ENCODE assay signal across 8 cellular contexts in the genomic region with DNA sequence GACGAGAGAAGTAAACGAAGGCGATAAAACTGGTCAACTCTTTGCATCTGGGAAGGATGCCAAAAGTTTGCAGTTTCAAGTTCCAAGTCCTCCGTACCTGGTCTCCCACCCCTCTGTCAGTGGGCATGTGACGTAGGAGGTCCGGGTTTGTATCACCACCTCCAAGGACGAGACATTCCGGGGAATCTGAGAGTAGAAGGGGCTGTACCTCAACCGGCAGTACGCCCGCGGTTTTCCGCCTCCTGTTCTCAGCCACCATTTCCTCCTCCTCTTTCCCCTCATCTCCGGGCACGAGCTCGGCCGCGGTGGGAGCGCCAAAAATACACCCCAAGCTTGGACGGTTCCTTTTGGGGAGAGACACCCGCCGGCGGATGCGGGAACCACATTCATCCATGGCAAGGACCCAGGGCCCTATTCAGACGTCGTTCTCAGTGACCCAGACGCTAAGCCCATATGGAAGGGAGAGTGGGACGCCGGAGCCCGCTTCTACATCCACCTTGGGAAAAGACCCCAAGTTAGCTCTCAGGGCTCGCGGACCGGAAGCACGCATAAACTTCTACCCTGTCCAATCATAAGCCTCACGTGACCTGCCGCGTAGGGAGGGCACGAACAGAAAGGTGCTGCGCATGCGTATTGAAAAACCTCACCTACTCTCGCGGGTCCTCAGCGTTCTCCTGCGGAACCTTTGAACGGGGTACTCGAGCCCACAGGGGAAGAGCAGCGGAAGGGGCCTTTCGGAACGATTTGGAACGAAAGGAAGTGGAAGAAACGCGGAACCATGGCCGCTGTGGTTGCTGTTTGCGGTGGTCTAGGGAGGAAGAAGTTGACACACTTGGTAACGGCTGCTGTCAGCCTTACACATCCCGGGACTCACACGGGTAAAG. TPM values are rescaled to one million over a fixed set of nuclear protein-coding genes. Genes with fewer than 3 reads are reported as not detected.
DNase-seq lines count a peak whose midpoint lies in the region; FAIRE-seq and TF ChIP-seq lines count a peak whose summit lies in the region.

HELQ (minus strand) TSS at position 524 of the 884 bp plus-strand sequence; CDS start at position 394, 130 bp downstream.
MRPS18C (plus strand) TSS at position 759 of the 884 bp plus-strand sequence; CDS start at position 779, 20 bp downstream.

- H2BK12ac ChIP-seq in neuronal stem cell (ENCODE audit: low read length), result no peak within 1 kb of the TSS

- no peaks in the 10 kb centered on the region for H3K9me3 Mint-ChIP-seq in HFFc6
- no peaks in the 10 kb centered on the region for H3K9me3 Mint-ChIP-seq in activated naive CD4-positive, alpha-beta T cell treated with anti-CD3 and anti-CD28 coated beads for 36 hours

- H3K27me3 Mint-ChIP-seq in HFFc6 (ENCODE audit: insufficient read depth), result peaks cover 3% of the 10 kb centered on the region; the same call in 1 of the 2 replicates
- no peaks in the 10 kb centered on the region for H3K27me3 Mint-ChIP-seq in activated naive CD4-positive, alpha-beta T cell treated with anti-CD3 and anti-CD28 coated beads for 36 hours (ENCODE audit: low read depth)

- peaks cover 7 to 63% of the 10 kb centered on the region in 2 donors for H3K36me3 ChIP-seq in neuronal stem cell (replicated peaks in 1 of 2; ENCODE audit: control insufficient read depth in 2 of 2, insufficient read depth in 2 of 2, low read length in 2 of 2)

- peak within 1 kb of the TSS; percentile 100 for H3K27ac Mint-ChIP-seq in HFFc6
- H3K27ac Mint-ChIP-seq in activated naive CD4-positive, alpha-beta T cell treated with anti-CD3 and anti-CD28 coated beads for 36 hours, result peak within 1 kb of the TSS; percentile 100

- no peak within 1 kb of the TSS for H3K14ac ChIP-seq in neuronal stem cell (ENCODE audit: low read length)

- peak within 1 kb of the TSS; percentile 70 for H3K4me2 ChIP-seq in neuronal stem cell (ENCODE audit: insufficient read depth, low read length, poor library complexity, severe bottlenecking)

- peaks cover 2% of the 10 kb centered on the region for H3K79me1 ChIP-seq in neuronal stem cell (ENCODE audit: low read depth, low read length)

- WGBS in neuronal stem cell (ENCODE audit: extremely low coverage in 2 of 2, insufficient read length in 2 of 2, insufficient replicate concordance in 1 of 2), 2 donors, result no CpG with 5 or more reads among the region's 57 CpGs

- H3K4me1 ChIP-seq in neuronal stem cell (ENCODE audit: control insufficient read depth in 2 of 2, insufficient read depth in 1 of 2, low read depth in 1 of 2, low read length in 2 of 2), result peaks cover 2 to 7% of the 10 kb centered on the region in 2 donors

- peak within 1 kb of the TSS; percentile 91 for H3K9ac ChIP-seq in neuronal stem cell (ENCODE audit: low read depth, low read length, poor library complexity)

- H3K36me3 Mint-ChIP-seq in HFFc6 (ENCODE audit: low read depth), result peaks cover 42% of the 10 kb centered on the region
- H3K36me3 Mint-ChIP-seq in activated naive CD4-positive, alpha-beta T cell treated with anti-CD3 and anti-CD28 coated beads for 36 hours (ENCODE audit: low read depth), result peaks cover 44% of the 10 kb centered on the region

- H4K91ac ChIP-seq in neuronal stem cell (ENCODE audit: low read depth, low read length, poor library complexity), result no peak within 1 kb of the TSS

- FAIRE-seq in frontal cortex (lab: Jason Lieb, UNC), result no peak

- H2BK120ac ChIP-seq in neuronal stem cell (ENCODE audit: low read depth, low read length), result no peak within 1 kb of the TSS

- H2BK15ac ChIP-seq in neuronal stem cell (ENCODE audit: low read length), result no peak within 1 kb of the TSS

- H2BK5ac ChIP-seq in neuronal stem cell (ENCODE audit: low read length), result no peak within 1 kb of the TSS

- no peak within 1 kb of the TSS for H4K8ac ChIP-seq in neuronal stem cell (ENCODE audit: low read depth, low read length)

- peak within 1 kb of the TSS; percentile 73 for H3K27ac ChIP-seq in neuronal stem cell (replicated peaks; ENCODE audit: low read length)

- no peaks in the 10 kb centered on the region for H3K9me3 ChIP-seq in neuronal stem cell (replicated peaks in 1 of 2; ENCODE audit: control insufficient read depth in 2 of 2, insufficient read depth in 1 of 2, low read depth in 1 of 2, low read length in 2 of 2)

- H3K4me3 Mint-ChIP-seq in HFFc6, result peak within 1 kb of the TSS; percentile 99
- peak within 1 kb of the TSS; percentile 100 for H3K4me3 Mint-ChIP-seq in activated naive CD4-positive, alpha-beta T cell treated with anti-CD3 and anti-CD28 coated beads for 36 hours

- H3K27me3 ChIP-seq in neuronal stem cell (ENCODE audit: control insufficient read depth in 3 of 3, insufficient read depth in 3 of 3, low read depth in 1 of 3, low read length in 3 of 3), result no peaks in the 10 kb centered on the region

- H3K4me3 ChIP-seq in GM08714 (ENCODE audit: low read length), result peak within 1 kb of the TSS; percentile 86
- peak within 1 kb of the TSS; percentile 82 to 92 for H3K4me3 ChIP-seq in neuronal stem cell (ENCODE audit: low read length in 2 of 2)

- no peak within 1 kb of the TSS for H3K4ac ChIP-seq in neuronal stem cell (ENCODE audit: low read length)

- DNase-seq in HFFc6 (peak; percentile 98), NAMALWA (ENCODE audit: low spot score) (peak; percentile 100), SK-N-DZ (ENCODE audit: low spot score) (peak; percentile 98), frontal cortex (ENCODE audit: low spot score in 2 of 2) (peak; percentile 57 to 79), neuronal stem cell (ENCODE audit: low spot score) (peak; percentile 94)
- DNase-seq in activated naive CD4-positive, alpha-beta T cell treated with anti-CD3 and anti-CD28 coated beads for 36 hours, result peak; percentile 98

- intact Hi-C loops in activated naive CD4-positive, alpha-beta T cell treated with anti-CD3 and anti-CD28 coated beads for 36 hours (cut with micrococcal nuclease), result loop anchor here (1.0 to 2.0 kb wide), 15 partner anchors 30 to 1127 kb away; partner anchors contain the start of genes ABRAXAS1, CDS1, COPS4 and COQ2

- peak within 1 kb of the TSS; percentile 16 for H3K23ac ChIP-seq in neuronal stem cell (ENCODE audit: low read depth, low read length, poor library complexity)

- TF ChIP-seq CTCF in HFFc6 (IDR thresholded peaks at IDR 0.05), result peak; percentile 53
- TF ChIP-seq CTCF in subcutaneous adipose tissue (IDR thresholded peaks at IDR 0.05; ENCODE audit: low read depth), result no peak

- CTCF ChIA-PET in activated naive CD4-positive, alpha-beta T cell treated with anti-CD3 and anti-CD28 coated beads for 36 hours (lab: Charles Lee), result interaction anchor here (1.7 to 2.6 kb wide), 2 partner anchors 99 to 173 kb away, joined by 5 to 15 read pairs; partner anchors contain the start of gene COQ2

- H3K18ac ChIP-seq in neuronal stem cell (ENCODE audit: low read length), result peak within 1 kb of the TSS; percentile 92

- peak within 1 kb of the TSS; percentile 90 for H2AFZ ChIP-seq in neuronal stem cell (ENCODE audit: low read length)

- H2AK5ac ChIP-seq in neuronal stem cell (ENCODE audit: low read depth, low read length), result no peak within 1 kb of the TSS

- H3K4me1 Mint-ChIP-seq in HFFc6 (ENCODE audit: low read depth), result peaks cover 17% of the 10 kb centered on the region
- H3K4me1 Mint-ChIP-seq in activated naive CD4-positive, alpha-beta T cell treated with anti-CD3 and anti-CD28 coated beads for 36 hours (ENCODE audit: low read depth), result peaks cover 44% of the 10 kb centered on the region

RNA-seq across cellular contexts. Expression of gene HELQ, which starts in this region (rescaled TPM):
- 10 to 100 TPM in 4 of 6 experiments, 1 to 10 TPM in 2; 9.5 to 13.0 (median 11.8) TPM for total RNA-seq in HFFc6 (2021; fragmentation: NEBNext Ultra II Directional; extraction: Animal tissue kit (Norgen Biotek cat#: 25700))
- polyA plus RNA-seq in SK-N-DZ (2014; cell fraction: cytosol; rRNA removed), result 5.1 and 6.7 TPM in 2 replicates
- 7.4 and 8.5 TPM in 2 replicates for polyA plus RNA-seq in SK-N-DZ (2014; cell fraction: nucleus; rRNA removed)
- total RNA-seq in activated naive CD4-positive, alpha-beta T cell treated with anti-CD3 and anti-CD28 coated beads for 36 hours, result 10 to 100 TPM in 1 of 2 experiments, 1 to 10 TPM in 1; 7.9 to 10.9 TPM
- 22.8 TPM for total RNA-seq in frontal cortex
- polyA plus RNA-seq in neuronal stem cell (2013, experiment 1 of 2), result 6.9 TPM
- polyA plus RNA-seq in neuronal stem cell (2013, experiment 2 of 2), result 6.8 TPM
- total RNA-seq in subcutaneous adipose tissue, result 10 to 100 TPM; 12.6 to 26.6 (median 19.2) TPM

RNA-seq across cellular contexts. Expression of gene MRPS18C, which starts in this region (rescaled TPM):
- 10 to 100 TPM; 45.2 to 72.1 (median 56.0) TPM for total RNA-seq in HFFc6 (2021; fragmentation: NEBNext Ultra II Directional; extraction: Animal tissue kit (Norgen Biotek cat#: 25700))
- 27.2 and 95.7 TPM in 2 replicates for polyA plus RNA-seq in SK-N-DZ (2014; cell fraction: cytosol; rRNA removed)
- 20.8 and 33.3 TPM in 2 replicates for polyA plus RNA-seq in SK-N-DZ (2014; cell fraction: nucleus; rRNA removed)
- total RNA-seq in activated naive CD4-positive, alpha-beta T cell treated with anti-CD3 and anti-CD28 coated beads for 36 hours, result 10 to 100 TPM; 67.2 to 69.9 TPM
- total RNA-seq in frontal cortex (35.9 TPM), subcutaneous adipose tissue (10 to 100 TPM; 15.9 to 34.9 (median 18.9) TPM)
- 83.7 TPM for polyA plus RNA-seq in neuronal stem cell (2013, experiment 1 of 2)
- polyA plus RNA-seq in neuronal stem cell (2013, experiment 2 of 2), result 94.4 TPM

Comparison
In these comparisons a context has a peak if more than half of its experiments do, and no peak if none do; other contexts are left out.
1. Peak in every context shown above with its lines: DNase-seq, H3K4me3 ChIP-seq and H3K27ac ChIP-seq.